In genomic region chr16:75065149-75065807, GRCh38 we compare ENCODE assay signal across 10 cellular contexts. TPM values are rescaled to one million over a fixed set of nuclear protein-coding genes. Genes with fewer than 3 reads are reported as not detected.
A peak's percentile ranks its signal among the peaks of the same experiment; 100 is the strongest.
DNase-seq lines count a peak whose midpoint lies in the region; ATAC-seq and TF ChIP-seq lines count a peak whose summit lies in the region.
"Had no signal": no experiment of that assay in that cellular context is flagged by ENCODE, and none has a peak within 500 bp of the region (broad histone marks: within the 10 kb centered on the region; RNA-seq: fewer than 3 reads in every experiment).

No MANE protein-coding gene starts in this region.

- H3K4me1 ChIP-seq in esophagus (ENCODE audit: control insufficient read depth in 2 of 2, insufficient read depth in 2 of 2, low read length in 1 of 2): peaks cover 6 to 23% of the 10 kb centered on the region in 2 donors

- no peaks in the 10 kb centered on the region for H3K27me3 ChIP-seq in esophagus (ENCODE audit: control insufficient read depth in 1 of 2, insufficient read depth in 2 of 2, low read length in 2 of 2)
- H3K27me3 ChIP-seq in brain microvascular endothelial cell (replicated peaks): no peaks in the 10 kb centered on the region

- TF ChIP-seq CTCF in brain microvascular endothelial cell (IDR thresholded peaks at IDR 0.05; ENCODE audit: low read depth, low read length, missing control alignments): no peak

- in situ Hi-C loops in brain microvascular endothelial cell (cut with HindIII; ENCODE audit: low pct_ligation_motif_present, low sequenced_read_pairs): no loop called here

- H3K36me3 ChIP-seq in esophagus (ENCODE audit: control insufficient read depth in 2 of 2, insufficient read depth in 2 of 2, low read length in 1 of 2): no peaks in the 10 kb centered on the region
- H3K36me3 ChIP-seq in brain microvascular endothelial cell (replicated peaks): no peaks in the 10 kb centered on the region

- 46 to 49% methylated on average over 13 of the region's 13 CpGs for WGBS in esophagus, 2 donors

- H3K27ac ChIP-seq in esophagus (ENCODE audit: low read depth in 2 of 2, low read length in 1 of 2) (peak overlapping the region; percentile 95 to 97), brain microvascular endothelial cell (no peak overlapping the region)

- peak; percentile 67 for ATAC-seq in HG03354 (IDR thresholded peaks at IDR 0.05; ENCODE audit: poor library complexity, severe bottlenecking, unreplicated experiment)
- ATAC-seq in HG03520 (IDR thresholded peaks at IDR 0.05; ENCODE audit: unreplicated experiment): no peak
- ATAC-seq in HG03460 (IDR thresholded peaks at IDR 0.05; ENCODE audit: unreplicated experiment): no peak

- DNase-seq in activated CD4-positive, alpha-beta T cell treated with anti-CD3 and anti-CD28 coated beads for 48 hours: peak; percentile 46
- peak; percentile 28 for DNase-seq in stimulated activated CD8-positive, alpha-beta memory T cell treated with anti-CD3 and anti-CD28 coated beads, Interleukin-4, amount 100 ng/mL, for 24 hours (ENCODE audit: low read depth)
- DNase-seq in ureter (ENCODE audit: low spot score): no peak
- no peak for DNase-seq in brain microvascular endothelial cell
- DNase-seq: NCI-H345, substantia nigra had no signal

- peak overlapping the region in 1 of 2 donors; percentile 34 for H3K4me3 ChIP-seq in esophagus (ENCODE audit: low read depth in 1 of 2, low read length in 2 of 2)
- H3K4me3 ChIP-seq in brain microvascular endothelial cell (ENCODE audit: low read depth, low read length): no peak overlapping the region

- no peaks in the 10 kb centered on the region for H3K9me3 ChIP-seq in esophagus (ENCODE audit: control insufficient read depth in 2 of 2, insufficient read depth in 1 of 2, low read depth in 1 of 2, low read length in 1 of 2)

RNA-seq across cellular contexts. Expression of gene LDHD, which starts 51.3 kb away (rescaled TPM):
- polyA plus RNA-seq in esophagus: 10 to 100 TPM; 11.8 to 12.6 TPM
- total RNA-seq in ureter: 16.9 TPM

Comparison
In these comparisons a context has a peak if more than half of its experiments do, and no peak if none do; other contexts are left out.
1. DNase-seq: peak in activated CD4-positive, alpha-beta T cell treated with anti-CD3 and anti-CD28 coated beads for 48 hours (single experiment) and stimulated activated CD8-positive, alpha-beta memory T cell treated with anti-CD3 and anti-CD28 coated beads, Interleukin-4, amount 100 ng/mL, for 24 hours (single experiment); none in ureter (single experiment) and brain microvascular endothelial cell (single experiment).